Comparison of ENCODE assay signal across 7 cellular contexts in the genomic region with DNA sequence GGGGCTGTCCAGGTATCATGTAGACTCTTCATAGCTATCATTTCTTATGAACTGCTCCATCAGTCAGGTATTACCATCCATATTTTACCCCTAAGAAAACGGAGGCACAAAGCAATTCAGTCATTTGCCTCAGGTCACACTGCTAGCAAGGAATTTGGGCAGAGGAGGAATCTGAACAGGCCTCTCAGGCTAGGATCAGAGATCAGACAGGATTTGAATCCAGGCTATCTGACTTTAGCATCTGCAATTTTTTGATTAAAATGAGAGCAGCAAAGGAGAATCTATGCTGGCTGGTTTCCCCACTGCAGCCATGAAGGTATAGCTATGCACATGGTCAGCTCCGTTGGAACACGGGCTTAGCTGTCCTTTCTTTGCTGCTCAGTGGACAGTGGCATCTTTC.
"Had no signal": no experiment of that assay in that cellular context is flagged by ENCODE, and none has a peak within 500 bp of the region (broad histone marks: within the 10 kb centered on the region; RNA-seq: fewer than 3 reads in every experiment).

No MANE protein-coding gene starts in this region.

- H3K27ac ChIP-seq: HL-60 had no signal

- H3K4me3 ChIP-seq: GM23338, K562 had no signal

- H3K4me3 Mint-ChIP-seq: GM23338, H9 had no signal

- H3K27ac Mint-ChIP-seq: GM23338, H9 had no signal

- H3K9me3 Mint-ChIP-seq: GM23338, H9 had no signal

- H3K4me1 Mint-ChIP-seq: GM23338 had no signal

- DNase-seq: H9, HCEC 1CT, IMR-90, KG1 had no signal
